ENCODE assay signal across 20 cellular contexts in the genomic region with DNA sequence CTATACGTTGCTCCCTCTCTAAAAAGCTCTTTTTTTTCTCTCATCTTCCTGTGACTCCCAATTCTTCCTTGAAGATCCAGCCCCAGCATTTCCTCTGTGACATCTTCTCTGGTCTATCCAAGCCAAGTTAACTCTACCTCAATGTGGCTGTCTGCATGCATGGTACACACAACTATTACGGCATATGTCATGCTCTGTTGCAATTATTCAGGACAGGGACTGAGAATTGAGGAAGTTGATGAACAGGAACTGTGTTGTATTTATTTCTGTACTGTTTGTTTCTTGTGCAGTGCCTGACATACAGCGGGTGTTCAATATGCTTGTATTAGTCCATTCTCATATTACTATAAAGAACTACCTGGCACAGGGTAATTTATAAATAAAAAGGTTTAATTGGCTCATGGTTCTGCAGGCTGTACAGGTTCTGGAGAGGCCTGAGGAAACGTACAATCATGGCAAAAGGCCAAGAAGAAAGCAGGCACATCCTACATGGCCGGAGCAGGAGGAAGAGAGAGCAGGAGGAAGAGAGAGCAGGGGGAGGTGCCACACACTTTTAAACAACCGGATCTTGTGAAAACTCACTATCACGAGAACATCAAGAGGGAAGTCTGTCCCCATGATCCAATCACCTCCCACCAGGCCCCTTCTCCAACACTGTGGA. TPM values are rescaled to one million over a fixed set of nuclear protein-coding genes. Genes with fewer than 3 reads are reported as not detected.
DNase-seq lines count a peak whose midpoint lies in the region; ATAC-seq and TF ChIP-seq lines count a peak whose summit lies in the region.
"Had no signal": no experiment of that assay in that cellular context is flagged by ENCODE, and none has a peak within 500 bp of the region (broad histone marks: within the 10 kb centered on the region; RNA-seq: fewer than 3 reads in every experiment).

No MANE protein-coding gene starts in this region.

- no TSS peak for BruUV-seq in PC-9 (replicated peaks; lab: Mats Ljungman, UMichigan)

- CTCF ChIA-PET in PC-9 (lab: Charles Lee), result interaction anchor here (0.6 kb wide), 1 partner anchor 950 kb away, joined by 3 read pairs; no protein-coding TSS in a partner anchor

- DNase-seq in NOMO-1 treated with DMSO at 0.1 percent for 48 hours (lab: John Stamatoyannopoulos, UW; ENCODE audit: unreplicated experiment) (peak; percentile 66), PC-9 (no peak), osteoblast (ENCODE audit: insufficient read length, low spot score, missing footprints) (no peak)
- DNase-seq in stimulated activated CD4-positive, alpha-beta T cell treated with anti-CD3 and anti-CD28 coated beads, Interleukin-4, amount 100 ng/mL, for 24 hours, result no peak
- DNase-seq: activated CD4-positive, alpha-beta T cell treated with anti-CD3 and anti-CD28 coated beads for 36 hours; BE2C; NCI-H1417 treated with DMSO at 0.1 percent for 48 hours; NCI-H446; stomach; T-helper 1 cell; uterus had no signal

- H4K20me1 ChIP-seq in PC-9 (ENCODE audit: insufficient read depth), result no peaks in the 10 kb centered on the region
- no peaks in the 10 kb centered on the region for H4K20me1 ChIP-seq in osteoblast (ENCODE audit: insufficient read depth, low read length)

- intact Hi-C loops in PC-9 (cut with micrococcal nuclease; ENCODE audit: unreplicated experiment), result no loop called here

- H3K9me2 ChIP-seq in PC-9 (ENCODE audit: insufficient read depth), result no peaks in the 10 kb centered on the region

- H3K4me2 ChIP-seq in PC-9 (no peak overlapping the region), osteoblast (ENCODE audit: insufficient read depth, low read length) (no peak overlapping the region)
- H3K4me2 ChIP-seq: smooth muscle cell had no signal

- H2AFZ ChIP-seq in PC-9 (no peak overlapping the region), osteoblast (ENCODE audit: low read length) (no peak overlapping the region)

- no peaks in the 10 kb centered on the region for H3F3A ChIP-seq in PC-9 (ENCODE audit: insufficient read depth, low read depth)

- TF ChIP-seq CTCF in neutrophil (IDR thresholded peaks at IDR 0.05), result no peak
- no peak for TF ChIP-seq CTCF in PC-9 (conservative IDR thresholded peaks at IDR 0.05)
- TF ChIP-seq CTCF in osteoblast (IDR thresholded peaks at IDR 0.05; ENCODE audit: extremely low read depth, low read depth, low read length), result no peak

- H3K79me2 ChIP-seq in PC-9 (ENCODE audit: low read depth) (no peaks in the 10 kb centered on the region), osteoblast (ENCODE audit: insufficient read depth, low read length) (no peaks in the 10 kb centered on the region)

- H3K9me3 ChIP-seq in neutrophil (no peaks in the 10 kb centered on the region), PC-9 (ENCODE audit: insufficient read depth, low read depth) (no peaks in the 10 kb centered on the region), osteoblast (ENCODE audit: low read depth, low read length) (no peaks in the 10 kb centered on the region)
- H3K9me3 ChIP-seq: BE2C, breast epithelium, stomach, uterus had no signal

- ATAC-seq in GM18868 (IDR thresholded peaks at IDR 0.05; ENCODE audit: unreplicated experiment) (peak; percentile 49), esophagus mucosa (peak; percentile 65), GM18867 (IDR thresholded peaks at IDR 0.05; ENCODE audit: unreplicated experiment) (no peak)
- ATAC-seq: activated CD4-positive, alpha-beta T cell treated with anti-CD3 and anti-CD28 coated beads for 36 hours; Panc1 had no signal

- H3K4me1 ChIP-seq in neutrophil (ENCODE audit: control insufficient read depth in 1 of 2, insufficient read depth in 1 of 2, low read depth in 1 of 2, low read length in 1 of 2), result peaks cover 38 to 43% of the 10 kb centered on the region in 2 experiments
- H3K4me1 ChIP-seq in PC-9 (replicated peaks; ENCODE audit: insufficient read depth), result no peaks in the 10 kb centered on the region
- H3K4me1 ChIP-seq in osteoblast (ENCODE audit: insufficient read depth, low read length), result no peaks in the 10 kb centered on the region
- H3K4me1 ChIP-seq: BE2C, breast epithelium, stomach, uterus had no signal

- H3K4me3 ChIP-seq in neutrophil (ENCODE audit: low read depth in 1 of 2, low read length in 1 of 2), result peak overlapping the region; percentile 58 to 61
- H3K4me3 ChIP-seq in PC-9, result no peak overlapping the region
- H3K4me3 ChIP-seq in osteoblast (ENCODE audit: insufficient read depth, low read length), result no peak overlapping the region
- H3K4me3 ChIP-seq: breast epithelium, smooth muscle cell, stomach, uterus had no signal

- no peaks in the 10 kb centered on the region for H3K36me3 ChIP-seq in neutrophil
- no peaks in the 10 kb centered on the region for H3K36me3 ChIP-seq in PC-9 (ENCODE audit: low read depth)
- no peaks in the 10 kb centered on the region for H3K36me3 ChIP-seq in osteoblast (ENCODE audit: insufficient read depth, low read length)
- H3K36me3 ChIP-seq: BE2C, breast epithelium, stomach, uterus had no signal

- no peaks in the 10 kb centered on the region for H3K27me3 ChIP-seq in neutrophil
- no peaks in the 10 kb centered on the region for H3K27me3 ChIP-seq in PC-9 (ENCODE audit: insufficient read depth, low read depth)
- H3K27me3 ChIP-seq in osteoblast (ENCODE audit: insufficient read depth, low read length), result no peaks in the 10 kb centered on the region
- H3K27me3 ChIP-seq: BE2C, breast epithelium, stomach, uterus had no signal

- peak overlapping the region; percentile 98 for H3K27ac ChIP-seq in neutrophil
- no peak overlapping the region for H3K27ac ChIP-seq in PC-9
- H3K27ac ChIP-seq in osteoblast (ENCODE audit: low read depth, low read length), result no peak overlapping the region
- H3K27ac ChIP-seq: breast epithelium, uterus had no signal

- POLR2A ChIA-PET in PC-9 (lab: Charles Lee; ENCODE audit: unreplicated experiment), result no interaction called here

RNA-seq across cellular contexts. Expression of a gene that starts 6.3 kb away (rescaled TPM):
- total RNA-seq in esophagus mucosa, result not detected
- total RNA-seq in PC-9 (2021), result not detected in 2 replicates
- total RNA-seq in osteoblast, result not detected in 2 replicates
- total RNA-seq: activated CD4-positive, alpha-beta T cell treated with anti-CD3 and anti-CD28 coated beads for 36 hours; fibroblast of lung; lower leg skin; smooth muscle cell; stomach had no signal

RNA-seq across cellular contexts. Expression of a gene that starts 12.1 kb away (rescaled TPM):
- total RNA-seq in esophagus mucosa, result not detected
- not detected in 2 replicates for total RNA-seq in PC-9 (2021)
- not detected in 2 replicates for total RNA-seq in osteoblast
- total RNA-seq: activated CD4-positive, alpha-beta T cell treated with anti-CD3 and anti-CD28 coated beads for 36 hours; breast epithelium; fibroblast of lung; lower leg skin; smooth muscle cell; stomach; uterus had no signal

RNA-seq across cellular contexts. Expression of a gene that starts 34.9 kb away (rescaled TPM):
- total RNA-seq in esophagus mucosa, result 0.32 TPM
- 0.46 TPM in 1 of 2 replicates, not detected in the other for total RNA-seq in PC-9 (2021)
- total RNA-seq in osteoblast, result not detected in 2 replicates
- total RNA-seq: fibroblast of lung had no signal

RNA-seq across cellular contexts. Expression of a gene that starts 41.7 kb away (rescaled TPM):
- total RNA-seq in esophagus mucosa (0.68 TPM), PC-9 (2021) (13.5 and 14.7 TPM in 2 replicates), osteoblast (not detected in 2 replicates)
- total RNA-seq: activated CD4-positive, alpha-beta T cell treated with anti-CD3 and anti-CD28 coated beads for 36 hours; fibroblast of lung; smooth muscle cell had no signal

Comparison
In these comparisons a context has a peak if more than half of its experiments do, and no peak if none do; other contexts are left out.
1. H3K4me3 ChIP-seq: peak in neutrophil (2 of 2); none in PC-9 (single experiment) and osteoblast (single experiment).